In genomic region chr12:112382866-112383265, GRCh38 we compare ENCODE assay signal across 8 cellular contexts. TPM values are rescaled to one million over a fixed set of nuclear protein-coding genes. Genes with fewer than 3 reads are reported as not detected.
DNase-seq lines count a peak whose midpoint lies in the region; ATAC-seq, FAIRE-seq and TF ChIP-seq lines count a peak whose summit lies in the region.

No MANE protein-coding gene starts in this region.

- H3K27ac ChIP-seq in thyroid gland: peak overlapping the region in 2 of 3 donors; percentile 76 to 88

- H3K27me3 Mint-ChIP-seq in activated T-cell treated with anti-CD3 and anti-CD28 coated beads, Interleukin-2, amount 50 U/mL, for 4 hours (ENCODE audit: low read depth): no peaks in the 10 kb centered on the region
- peaks cover 2% of the 10 kb centered on the region for H3K27me3 Mint-ChIP-seq in memory B cell

- H3K9me3 Mint-ChIP-seq in activated T-cell treated with anti-CD3 and anti-CD28 coated beads, Interleukin-2, amount 50 U/mL, for 4 hours: no peaks in the 10 kb centered on the region
- H3K9me3 Mint-ChIP-seq in memory B cell: no peaks in the 10 kb centered on the region

- no peak for ATAC-seq in activated T-cell treated with anti-CD3 and anti-CD28 coated beads, Interleukin-2, amount 50 U/mL, for 4 hours
- no peak for ATAC-seq in memory B cell (ENCODE audit: low read depth)

- H3K4me3 ChIP-seq in adipocyte (ENCODE audit: low read length): peak overlapping the region; percentile 91
- peak overlapping the region in 1 of 3 donors; percentile 85 for H3K4me3 ChIP-seq in thyroid gland (replicated peaks in 1 of 3)

- TF ChIP-seq CTCF in thyroid gland (IDR thresholded peaks at IDR 0.05): no peak
- no peak for TF ChIP-seq CTCF in D721Med (IDR thresholded peaks at IDR 0.05; ENCODE audit: insufficient read depth, missing control alignments)

- no peak for FAIRE-seq in D721Med (lab: Jason Lieb, UNC)

- DNase-seq in activated T-cell treated with anti-CD3 and anti-CD28 coated beads, Interleukin-2, amount 50 U/mL, for 4 hours: no peak
- no peak for DNase-seq in activated T-cell treated with anti-CD3 and anti-CD28 coated beads, Interleukin-2, amount 50 U/mL, for 1 hour
- no peak for DNase-seq in adipocyte (ENCODE audit: low read depth)
- DNase-seq in memory B cell (ENCODE audit: low spot score in 2 of 2): no peak
- DNase-seq in thyroid gland: no peak
- no peak for DNase-seq in D341Med (ENCODE audit: low spot score)
- DNase-seq in DMS153 treated with DMSO at 0.1 percent for 48 hours (lab: John Stamatoyannopoulos, UW; ENCODE audit: unreplicated experiment): no peak
- DNase-seq in D721Med (ENCODE audit: insufficient read length, low spot score): no peak

- peaks cover 33% of the 10 kb centered on the region for H3K4me1 Mint-ChIP-seq in activated T-cell treated with anti-CD3 and anti-CD28 coated beads, Interleukin-2, amount 50 U/mL, for 4 hours (ENCODE audit: low read depth)
- H3K4me1 Mint-ChIP-seq in memory B cell: peaks cover 18% of the 10 kb centered on the region

- intact Hi-C loops in thyroid gland (cut with DNase I): loop anchor here (10.0 kb wide), 1 partner anchor 148 kb away; no protein-coding TSS in a partner anchor

- H3K36me3 ChIP-seq in adipocyte (ENCODE audit: control insufficient read depth, insufficient read depth, low read length, severe bottlenecking): no peaks in the 10 kb centered on the region
- no peaks in the 10 kb centered on the region for H3K36me3 ChIP-seq in thyroid gland

- 91 to 95% methylated on average over 11 of the region's 11 CpGs for WGBS in thyroid gland, 2 donors

- H3K36me3 Mint-ChIP-seq in activated T-cell treated with anti-CD3 and anti-CD28 coated beads, Interleukin-2, amount 50 U/mL, for 4 hours (ENCODE audit: insufficient read depth): no peaks in the 10 kb centered on the region
- no peaks in the 10 kb centered on the region for H3K36me3 Mint-ChIP-seq in memory B cell

- H3K9me3 ChIP-seq in adipocyte (ENCODE audit: control insufficient read depth, low read length) (no peaks in the 10 kb centered on the region), thyroid gland (no peaks in the 10 kb centered on the region)

- H3K9ac ChIP-seq in adipocyte (ENCODE audit: low read length): peak overlapping the region; percentile 88

- peak overlapping the region; percentile 84 for H3K4me3 Mint-ChIP-seq in activated T-cell treated with anti-CD3 and anti-CD28 coated beads, Interleukin-2, amount 50 U/mL, for 4 hours
- H3K4me3 Mint-ChIP-seq in memory B cell: peak overlapping the region; percentile 98

- H3K4me1 ChIP-seq in adipocyte (ENCODE audit: control insufficient read depth, insufficient read depth, low read length): peaks cover 22% of the 10 kb centered on the region
- H3K4me1 ChIP-seq in thyroid gland: peaks cover 5 to 17% of the 10 kb centered on the region in 2 donors

- TF ChIP-seq POLR2A in thyroid gland (IDR thresholded peaks at IDR 0.05): no peak

- H3K27me3 ChIP-seq in adipocyte (replicated peaks; ENCODE audit: control insufficient read depth, insufficient read depth, low read length): no peaks in the 10 kb centered on the region
- H3K27me3 ChIP-seq in thyroid gland: no peaks in the 10 kb centered on the region

- peak overlapping the region; percentile 88 for H3K27ac Mint-ChIP-seq in memory B cell

RNA-seq across cellular contexts. Expression of gene HECTD4, which starts 0.6 kb away (rescaled TPM):
- 10 to 100 TPM; 17.4 to 22.4 (median 19.0) TPM for total RNA-seq in activated T-cell treated with anti-CD3 and anti-CD28 coated beads, Interleukin-2, amount 50 U/mL, for 4 hours
- 100 to 1,000 TPM in 1 of 4 donors, 10 to 100 TPM in 3; 68.5 to 115 (median 79.6) TPM for total RNA-seq in thyroid gland

RNA-seq across cellular contexts. Expression of gene RPL6, which starts 26.5 kb away (rescaled TPM):
- total RNA-seq in activated T-cell treated with anti-CD3 and anti-CD28 coated beads, Interleukin-2, amount 50 U/mL, for 4 hours: 1,000 to 10,000 TPM; 2,303 to 2,443 (median 2,407) TPM
- 1,000 to 10,000 TPM; 1,041 to 1,517 (median 1,257) TPM for total RNA-seq in thyroid gland

RNA-seq across cellular contexts. Expression of gene PTPN11, which starts 35.9 kb away (rescaled TPM):
- 100 to 1,000 TPM; 181 to 200 (median 199) TPM for total RNA-seq in activated T-cell treated with anti-CD3 and anti-CD28 coated beads, Interleukin-2, amount 50 U/mL, for 4 hours
- total RNA-seq in thyroid gland: 10 to 100 TPM; 75.8 to 99.6 (median 78.5) TPM
